Comparison of ENCODE assay signal across 27 cellular contexts in genomic region chrX:93649381-93649780, GRCh38. TPM values are rescaled to one million over a fixed set of nuclear protein-coding genes. Genes with fewer than 3 reads are reported as not detected.
"Had no signal": no experiment of that assay in that cellular context is flagged by ENCODE, and none has a peak within 500 bp of the region (broad histone marks: within the 10 kb centered on the region; RNA-seq: fewer than 3 reads in every experiment).

No MANE protein-coding gene starts in this region.

- H3K27me3 ChIP-seq: esophagus squamous epithelium, gastrocnemius medialis, left lung had no signal

- DNase-seq: dermis blood vessel endothelial cell; dorsolateral prefrontal cortex; effector CD4-positive, alpha-beta T cell; effector memory CD4-positive, alpha-beta T cell; erythroblast; esophagus squamous epithelium; foreskin fibroblast; foreskin melanocyte; gastrocnemius medialis; glutamatergic neuron; head of caudate nucleus; heart right ventricle; hippocampal formation; left cardiac atrium; left lung; left ventricle myocardium superior; lower lobe of right lung; mesenchymal stem cell; midbrain had no signal

- H3K4me1 ChIP-seq: esophagus squamous epithelium, gastrocnemius medialis, heart right ventricle, left lung, lower lobe of right lung had no signal

- ATAC-seq: esophagus mucosa, gastrocnemius medialis, heart right ventricle, left cardiac atrium, left lung, left ventricle myocardium superior, lower lobe of right lung had no signal

- H3K36me3 ChIP-seq: esophagus squamous epithelium, gastrocnemius medialis, heart right ventricle, left lung, lower lobe of right lung had no signal

- H3K4me3 ChIP-seq: coronary artery, dorsolateral prefrontal cortex, esophagus squamous epithelium, gastrocnemius medialis, heart right ventricle, left lung, lower lobe of right lung had no signal

- H3K27ac ChIP-seq: coronary artery, dorsolateral prefrontal cortex, epithelial cell of prostate, esophagus squamous epithelium, gastrocnemius medialis, heart right ventricle, left lung, lower lobe of right lung had no signal

- H3K9me3 ChIP-seq: esophagus squamous epithelium, gastrocnemius medialis, left lung, lower lobe of right lung had no signal

RNA-seq across cellular contexts. Expression of gene FAM133A, which starts 24.6 kb away (rescaled TPM):
- total RNA-seq: esophagus mucosa, esophagus squamous epithelium, gastrocnemius medialis, glomerular endothelial cell, left lung, left ventricle myocardium superior, lower lobe of right lung, lung microvascular endothelial cell, mononuclear cell, mucosa of gallbladder had no signal
- polyA plus RNA-seq: keratinocyte had no signal
